ENCODE assay signal across 1 cellular context in the genomic region with DNA sequence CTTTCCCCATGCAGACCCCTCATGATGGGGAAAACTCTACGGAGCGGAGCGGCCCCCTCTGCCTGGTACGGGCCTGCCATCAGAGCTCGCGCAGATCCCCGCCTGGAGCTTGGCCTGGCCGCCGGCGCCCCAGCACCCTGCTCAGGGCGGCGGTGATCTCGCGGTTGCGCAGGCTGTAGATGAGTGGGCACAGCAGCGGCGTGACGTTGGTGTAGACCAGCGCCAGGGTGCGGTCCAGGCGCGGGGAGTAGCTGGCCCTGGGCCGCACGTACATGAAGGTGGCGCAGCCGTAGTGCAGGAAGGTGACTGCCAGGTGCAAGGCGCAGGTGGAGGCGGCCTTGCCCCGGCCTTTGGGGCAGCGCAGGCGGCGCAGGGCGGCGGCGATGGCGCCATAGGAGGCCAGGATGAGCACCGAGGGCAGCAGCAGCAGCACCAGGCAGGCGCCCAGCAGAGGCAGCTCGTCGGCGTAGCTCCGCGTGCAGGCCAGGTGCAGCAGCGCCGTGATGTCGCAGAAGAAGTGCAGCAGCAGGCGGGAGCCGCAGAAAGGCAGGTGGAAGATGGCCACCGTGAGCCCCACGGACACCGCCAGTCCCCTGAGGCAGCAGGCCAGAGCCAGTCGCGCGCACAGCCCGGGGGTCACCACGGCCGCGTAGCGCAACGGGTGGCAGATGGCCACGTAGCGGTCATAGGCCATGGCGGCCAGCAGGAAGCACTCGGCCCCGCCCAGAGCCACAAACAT.
TF ChIP-seq lines count a peak whose summit lies in the region.

No MANE protein-coding gene starts in this region.

TF ChIP-seq in IMR-90, 13 proteins besides CTCF, POLR2A, EP300 and RAD21:
- TF ChIP-seq FOS (IDR thresholded peaks at IDR 0.05; ENCODE audit: low read depth, low read length) (no peak), ELK1 (IDR thresholded peaks at IDR 0.05; ENCODE audit: borderline replicate concordance, low read depth, low read length) (no peak), CHD1 (IDR thresholded peaks at IDR 0.05; ENCODE audit: low read depth, low read length) (no peak), NFE2L2 (IDR thresholded peaks at IDR 0.05; ENCODE audit: low read depth, low read length) (no peak), BHLHE40 (IDR thresholded peaks at IDR 0.05; ENCODE audit: low read depth, low read length) (no peak), SMC3 (IDR thresholded peaks at IDR 0.05; ENCODE audit: low read depth, low read length) (no peak), MAZ (IDR thresholded peaks at IDR 0.05; ENCODE audit: borderline replicate concordance, low read depth, low read length) (no peak), MXI1 (IDR thresholded peaks at IDR 0.05; ENCODE audit: borderline replicate concordance, low read depth, low read length) (no peak), MAFK (IDR thresholded peaks at IDR 0.05; ENCODE audit: low read depth, low read length) (no peak)
- TF ChIP-seq, protein P1, sequence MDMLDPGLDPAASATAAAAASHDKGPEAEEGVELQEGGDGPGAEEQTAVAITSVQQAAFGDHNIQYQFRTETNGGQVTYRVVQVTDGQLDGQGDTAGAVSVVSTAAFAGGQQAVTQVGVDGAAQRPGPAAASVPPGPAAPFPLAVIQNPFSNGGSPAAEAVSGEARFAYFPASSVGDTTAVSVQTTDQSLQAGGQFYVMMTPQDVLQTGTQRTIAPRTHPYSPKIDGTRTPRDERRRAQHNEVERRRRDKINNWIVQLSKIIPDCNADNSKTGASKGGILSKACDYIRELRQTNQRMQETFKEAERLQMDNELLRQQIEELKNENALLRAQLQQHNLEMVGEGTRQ (IDR thresholded peaks at IDR 0.05; ENCODE audit: low read depth, low read length) = no peak
TF ChIP-seq in IMR-90: peak in this region for 0.
